In the genomic region with DNA sequence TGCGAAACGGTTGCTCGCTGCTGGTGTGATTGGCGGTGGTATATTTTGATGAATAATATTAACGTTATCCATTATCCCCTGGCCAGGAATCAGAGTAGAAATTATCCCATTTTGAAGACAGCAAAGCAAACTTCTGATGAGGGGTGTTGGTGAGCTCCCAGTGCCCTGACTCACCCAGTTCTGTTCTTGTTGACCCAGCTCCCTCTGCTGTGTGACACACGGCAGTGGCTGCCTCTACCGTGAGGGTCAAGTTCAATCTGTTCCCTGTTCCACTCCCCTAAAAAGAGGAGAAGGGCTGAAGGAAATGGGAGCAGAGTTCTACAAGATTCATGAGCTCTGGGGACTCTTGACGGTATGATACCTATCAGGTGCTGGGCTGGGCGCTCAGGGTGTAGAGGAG, we compare ENCODE assay signal across 1 cellular context.
TF ChIP-seq lines count a peak whose summit lies in the region.

No MANE protein-coding gene starts in this region.

TF ChIP-seq in HCT116, 20 proteins besides CTCF, POLR2A, EP300 and RAD21:
- TF ChIP-seq REST (IDR thresholded peaks at IDR 0.05; ENCODE audit: low read depth) (no peak), EGR1 (IDR thresholded peaks at IDR 0.05; ENCODE audit: low read depth) (no peak), EZH2 (IDR thresholded peaks at IDR 0.05) (no peak), SIN3A (IDR thresholded peaks at IDR 0.05; ENCODE audit: low read depth) (no peak), POLR2AphosphoS5 (IDR thresholded peaks at IDR 0.05; ENCODE audit: low read depth, low read length) (no peak), CBX3 (IDR thresholded peaks at IDR 0.05; ENCODE audit: low read depth) (no peak), ZNF274 (IDR thresholded peaks at IDR 0.05; ENCODE audit: low read depth, low read length) (no peak), YY1 (IDR thresholded peaks at IDR 0.05; ENCODE audit: extremely low read depth, insufficient replicate concordance, low read depth, low read length) (no peak), FOSL1 (IDR thresholded peaks at IDR 0.05; ENCODE audit: low read depth) (no peak), ZFX (IDR thresholded peaks at IDR 0.05) (no peak), CEBPB (IDR thresholded peaks at IDR 0.05; ENCODE audit: low read depth) (no peak), SP1 (IDR thresholded peaks at IDR 0.05; ENCODE audit: low read depth) (no peak), TCF7L2 (IDR thresholded peaks at IDR 0.05; ENCODE audit: borderline replicate concordance, extremely low read depth, insufficient read depth, insufficient read length) (no peak), EZH2phosphoT487 (IDR thresholded peaks at IDR 0.05; ENCODE audit: borderline replicate concordance) (no peak), ATF3 (IDR thresholded peaks at IDR 0.05) (no peak)
- TF ChIP-seq, protein P1, sequence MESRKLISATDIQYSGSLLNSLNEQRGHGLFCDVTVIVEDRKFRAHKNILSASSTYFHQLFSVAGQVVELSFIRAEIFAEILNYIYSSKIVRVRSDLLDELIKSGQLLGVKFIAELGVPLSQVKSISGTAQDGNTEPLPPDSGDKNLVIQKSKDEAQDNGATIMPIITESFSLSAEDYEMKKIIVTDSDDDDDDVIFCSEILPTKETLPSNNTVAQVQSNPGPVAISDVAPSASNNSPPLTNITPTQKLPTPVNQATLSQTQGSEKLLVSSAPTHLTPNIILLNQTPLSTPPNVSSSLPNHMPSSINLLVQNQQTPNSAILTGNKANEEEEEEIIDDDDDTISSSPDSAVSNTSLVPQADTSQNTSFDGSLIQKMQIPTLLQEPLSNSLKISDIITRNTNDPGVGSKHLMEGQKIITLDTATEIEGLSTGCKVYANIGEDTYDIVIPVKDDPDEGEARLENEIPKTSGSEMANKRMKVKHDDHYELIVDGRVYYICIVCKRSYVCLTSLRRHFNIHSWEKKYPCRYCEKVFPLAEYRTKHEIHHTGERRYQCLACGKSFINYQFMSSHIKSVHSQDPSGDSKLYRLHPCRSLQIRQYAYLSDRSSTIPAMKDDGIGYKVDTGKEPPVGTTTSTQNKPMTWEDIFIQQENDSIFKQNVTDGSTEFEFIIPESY (IDR thresholded peaks at IDR 0.05; ENCODE audit: extremely low read depth, insufficient replicate concordance, low read length): no peak
- TF ChIP-seq, protein P2, sequence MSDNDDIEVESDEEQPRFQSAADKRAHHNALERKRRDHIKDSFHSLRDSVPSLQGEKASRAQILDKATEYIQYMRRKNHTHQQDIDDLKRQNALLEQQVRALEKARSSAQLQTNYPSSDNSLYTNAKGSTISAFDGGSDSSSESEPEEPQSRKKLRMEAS (IDR thresholded peaks at IDR 0.05): no peak
